8 cellular contexts compared by ENCODE assay signal in the genomic region with DNA sequence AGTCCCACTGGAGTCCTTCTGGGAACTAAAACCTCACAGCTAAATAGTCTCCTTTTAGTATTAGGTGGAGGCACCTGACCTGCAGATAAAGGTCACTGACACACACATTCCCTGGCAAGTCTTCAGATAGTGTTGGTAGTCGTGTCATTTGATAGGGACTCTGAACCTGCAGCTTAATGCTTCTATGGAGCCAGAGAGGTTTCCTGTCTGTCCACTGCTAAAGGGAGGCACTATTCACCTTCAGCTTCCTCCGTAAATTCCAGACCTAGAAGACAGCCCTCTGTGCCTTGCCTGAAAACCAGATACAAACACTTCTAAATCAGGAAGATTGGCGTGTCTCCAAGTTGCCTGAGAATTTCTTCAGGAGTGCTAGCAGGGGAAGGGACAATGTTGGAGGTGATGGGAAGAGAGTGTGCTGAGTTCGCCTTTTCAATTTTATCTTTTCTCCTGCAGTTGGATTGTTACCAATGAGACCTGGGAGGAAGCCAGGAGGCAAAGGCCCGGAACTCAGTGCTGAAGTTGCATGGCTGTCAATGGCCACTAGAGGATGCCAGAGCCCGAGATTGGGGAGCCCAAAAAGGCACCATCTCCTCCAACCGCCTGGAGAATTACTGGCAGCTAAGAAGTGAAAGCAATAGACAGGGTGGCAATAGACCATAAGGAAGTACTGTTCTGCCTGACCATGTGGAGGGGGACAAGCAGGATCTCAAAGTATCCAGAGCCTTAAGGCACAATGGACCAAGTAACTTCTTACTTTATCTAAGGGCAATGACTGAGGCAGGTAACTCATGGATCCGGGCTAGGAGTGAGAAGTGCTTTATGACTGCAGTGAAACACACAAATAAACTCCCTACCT.
DNase-seq lines count a peak whose midpoint lies in the region; ATAC-seq and TF ChIP-seq lines count a peak whose summit lies in the region.

No MANE protein-coding gene starts in this region.

- H3K27ac Mint-ChIP-seq in activated CD4-positive, alpha-beta T cell treated with anti-CD3 and anti-CD28 coated beads for 36 hours = peak overlapping the region; percentile 47

- H3K36me3 ChIP-seq in BJ (ENCODE audit: control insufficient read depth, insufficient read depth, low read length) = no peaks in the 10 kb centered on the region

- H3K36me3 Mint-ChIP-seq in activated CD4-positive, alpha-beta T cell treated with anti-CD3 and anti-CD28 coated beads for 36 hours (ENCODE audit: low read depth) = no peaks in the 10 kb centered on the region

- CTCF ChIA-PET in BJ (lab: Yijun Ruan, JAX) = interaction anchor here (0.6 to 2.6 kb wide), 15 partner anchors 8 to 950 kb away, joined by 3 to 15 read pairs (median 4); no protein-coding TSS in a partner anchor
- CTCF ChIA-PET in activated CD4-positive, alpha-beta T cell treated with anti-CD3 and anti-CD28 coated beads for 36 hours (lab: Charles Lee) = interaction anchor here (0.6 to 3.3 kb wide), 21 partner anchors 8 to 1332 kb away, joined by 3 to 21 read pairs (median 3); no protein-coding TSS in a partner anchor

- intact Hi-C loops in activated CD4-positive, alpha-beta T cell treated with anti-CD3 and anti-CD28 coated beads for 36 hours (cut with DNase I, micrococcal nuclease) = loop anchor here (1.0 to 5.0 kb wide), 5 partner anchors 81 to 950 kb away; partner anchors contain the start of gene SCAF11 (in 1 of the 2)
- intact Hi-C loops in lower leg skin (cut with DNase I; ENCODE audit: low total_unique reads) = no loop called here

- WGBS in lower leg skin, 2 donors = 43 to 44% methylated on average over 8 of the region's 8 CpGs

- H3K4me3 ChIP-seq in BJ (ENCODE audit: low read depth, low read length) (no peak overlapping the region), choroid plexus epithelial cell (ENCODE audit: low read depth, low read length) (no peak overlapping the region), lower leg skin (ENCODE audit: low read depth, poor library complexity, severe bottlenecking) (no peak overlapping the region)

- ATAC-seq in GM19043 (IDR thresholded peaks at IDR 0.05; ENCODE audit: low read depth, unreplicated experiment) (peak; percentile 84), HG03342 (IDR thresholded peaks at IDR 0.05; ENCODE audit: unreplicated experiment) (peak; percentile 98)
- peak; percentile 98 for ATAC-seq in activated CD4-positive, alpha-beta T cell treated with anti-CD3 and anti-CD28 coated beads for 36 hours

- TF ChIP-seq POLR2A in lower leg skin (IDR thresholded peaks at IDR 0.05) = no peak

- peaks cover 2% of the 10 kb centered on the region for H3K27me3 Mint-ChIP-seq in activated CD4-positive, alpha-beta T cell treated with anti-CD3 and anti-CD28 coated beads for 36 hours

- H3K9me3 Mint-ChIP-seq in activated CD4-positive, alpha-beta T cell treated with anti-CD3 and anti-CD28 coated beads for 36 hours (ENCODE audit: low read depth) = no peaks in the 10 kb centered on the region

- POLR2A ChIA-PET in BJ (lab: Charles Lee) = no interaction called here
- POLR2A ChIA-PET in activated CD4-positive, alpha-beta T cell treated with anti-CD3 and anti-CD28 coated beads for 36 hours (lab: Charles Lee) = no interaction called here

- peaks cover 3% of the 10 kb centered on the region for H3K4me1 Mint-ChIP-seq in activated CD4-positive, alpha-beta T cell treated with anti-CD3 and anti-CD28 coated beads for 36 hours

- peak; percentile 5 for DNase-seq in BJ (ENCODE audit: low read depth)
- peak; percentile 76 for DNase-seq in NCI-H460 (ENCODE audit: extremely low read depth, low read depth)
- DNase-seq in activated CD4-positive, alpha-beta T cell treated with anti-CD3 and anti-CD28 coated beads for 36 hours = peak; percentile 80
- DNase-seq in choroid plexus epithelial cell (ENCODE audit: low read depth) = peak; percentile 86
- DNase-seq in lower leg skin (ENCODE audit: low spot score in 2 of 2) = peak; percentile 50 to 92
- peak; percentile 28 for DNase-seq in stimulated activated CD8-positive, alpha-beta memory T cell treated with anti-CD3 and anti-CD28 coated beads, Interleukin-12 subunit alpha, Interleukin-12 subunit beta, amount 100 ng/mL, for 1 hour (ENCODE audit: low read depth)

- peak; percentile 98 for TF ChIP-seq CTCF in BJ (IDR thresholded peaks at IDR 0.05; ENCODE audit: insufficient read depth, low read depth, low read length)
- TF ChIP-seq CTCF in choroid plexus epithelial cell (conservative IDR thresholded peaks at IDR 0.05; ENCODE audit: low read depth, low read length) = peak; percentile 100
- TF ChIP-seq CTCF in lower leg skin (IDR thresholded peaks at IDR 0.05) = peak in 1 of 3 donors; percentile 67

- no peak overlapping the region for H3K4me3 Mint-ChIP-seq in activated CD4-positive, alpha-beta T cell treated with anti-CD3 and anti-CD28 coated beads for 36 hours

- H3K27me3 ChIP-seq in BJ (ENCODE audit: control insufficient read depth, insufficient read depth, low read length) = no peaks in the 10 kb centered on the region

Comparison
In these comparisons a context has a peak if more than half of its experiments do, and no peak if none do; other contexts are left out.
1. DNase-seq: peak in every context shown above with its lines; median percentile 86 in choroid plexus epithelial cell; 80 in activated CD4-positive, alpha-beta T cell treated with anti-CD3 and anti-CD28 coated beads for 36 hours; 76 in NCI-H460; 71 in lower leg skin; 28 in stimulated activated CD8-positive, alpha-beta memory T cell treated with anti-CD3 and anti-CD28 coated beads, Interleukin-12 subunit alpha, Interleukin-12 subunit beta, amount 100 ng/mL, for 1 hour; 5 in BJ.